Comparison of ENCODE assay signal across 11 cellular contexts in genomic region chr14:35368139-35368460, GRCh38. TPM values are rescaled to one million over a fixed set of nuclear protein-coding genes. Genes with fewer than 3 reads are reported as not detected.
A peak's percentile ranks its signal among the peaks of the same experiment; 100 is the strongest.
DNase-seq lines count a peak whose midpoint lies in the region; ATAC-seq and TF ChIP-seq lines count a peak whose summit lies in the region.
"Had no signal": no experiment of that assay in that cellular context is flagged by ENCODE, and none has a peak within 500 bp of the region (broad histone marks: within the 10 kb centered on the region; RNA-seq: fewer than 3 reads in every experiment).

No MANE protein-coding gene starts in this region.

- H3K4me3 ChIP-seq in SU-DHL-6 (ENCODE audit: insufficient read depth, low read length, poor library complexity, severe bottlenecking) (no peak overlapping the region), thyroid gland (replicated peaks in 1 of 3) (no peak overlapping the region)
- H3K4me3 ChIP-seq: thoracic aorta had no signal

- no peak overlapping the region for H3K4me2 ChIP-seq in SU-DHL-6 (ENCODE audit: low read depth, low read length, poor library complexity, severe bottlenecking)

- H3K36me3 Mint-ChIP-seq in activated naive CD4-positive, alpha-beta T cell treated with anti-CD3 and anti-CD28 coated beads, Interleukin-2, amount 10 ng/mL, durations not matched to agents 7 days and 5 days, result peaks cover 8% of the 10 kb centered on the region
- H3K36me3 Mint-ChIP-seq in memory B cell, result no peaks in the 10 kb centered on the region

- no peak overlapping the region for H3K9ac ChIP-seq in SU-DHL-6 (ENCODE audit: low read length)

- WGBS in thyroid gland, 2 donors, result 42 to 51% methylated on average over 2 of the region's 2 CpGs

- H3K4me1 ChIP-seq in thyroid gland, result peaks cover 54 to 75% of the 10 kb centered on the region in 2 donors

- no peak for ATAC-seq in memory B cell (ENCODE audit: low read depth)

- H3K79me2 ChIP-seq in SU-DHL-6 (ENCODE audit: insufficient read depth, low read length), result no peaks in the 10 kb centered on the region

- H3K27ac ChIP-seq in SU-DHL-6 (ENCODE audit: low read depth, low read length) (no peak overlapping the region), thyroid gland (peak overlapping the region; percentile 63 to 93 (median 85))

- H3K9me3 ChIP-seq in SU-DHL-6 (ENCODE audit: insufficient read depth, low read length) (no peaks in the 10 kb centered on the region; the same call in 1 of the 2 replicates), thyroid gland (no peaks in the 10 kb centered on the region)
- H3K9me3 ChIP-seq: thoracic aorta had no signal

- TF ChIP-seq POLR2A in thyroid gland (IDR thresholded peaks at IDR 0.05), result no peak

- no peaks in the 10 kb centered on the region for H3K27me3 ChIP-seq in SU-DHL-6 (ENCODE audit: low read length)
- H3K27me3 ChIP-seq in thyroid gland, result no peaks in the 10 kb centered on the region

- peaks cover 30% of the 10 kb centered on the region for H3K4me1 Mint-ChIP-seq in activated naive CD4-positive, alpha-beta T cell treated with anti-CD3 and anti-CD28 coated beads, Interleukin-2, amount 10 ng/mL, durations not matched to agents 7 days and 5 days
- H3K4me1 Mint-ChIP-seq in memory B cell, result peaks cover 14% of the 10 kb centered on the region

- H3K27ac Mint-ChIP-seq in activated naive CD4-positive, alpha-beta T cell treated with anti-CD3 and anti-CD28 coated beads, Interleukin-2, amount 10 ng/mL, durations not matched to agents 7 days and 5 days, result peak overlapping the region; percentile 49
- H3K27ac Mint-ChIP-seq in memory B cell, result peak overlapping the region; percentile 68

- CTCF ChIA-PET in activated naive CD4-positive, alpha-beta T cell treated with anti-CD3 and anti-CD28 coated beads, Interleukin-2, amount 10 ng/mL, durations not matched to agents 7 days and 5 days (lab: Charles Lee), result interaction anchor here (1.1 kb wide), 2 partner anchors 35 to 45 kb away, joined by 3 to 4 read pairs; no protein-coding TSS in a partner anchor

- H4K20me1 ChIP-seq in SU-DHL-6 (ENCODE audit: low read depth, low read length), result no peaks in the 10 kb centered on the region

- peak overlapping the region; percentile 55 for H2AFZ ChIP-seq in SU-DHL-6 (ENCODE audit: low read depth, low read length, severe bottlenecking)

- no peaks in the 10 kb centered on the region for H3F3A ChIP-seq in SU-DHL-6 (ENCODE audit: insufficient read depth)

- H3K27me3 Mint-ChIP-seq in activated naive CD4-positive, alpha-beta T cell treated with anti-CD3 and anti-CD28 coated beads, Interleukin-2, amount 10 ng/mL, durations not matched to agents 7 days and 5 days, result peaks cover 2% of the 10 kb centered on the region
- H3K27me3 Mint-ChIP-seq in memory B cell, result no peaks in the 10 kb centered on the region

- H3K9me3 Mint-ChIP-seq in activated naive CD4-positive, alpha-beta T cell treated with anti-CD3 and anti-CD28 coated beads, Interleukin-2, amount 10 ng/mL, durations not matched to agents 7 days and 5 days, result peaks cover 10% of the 10 kb centered on the region
- H3K9me3 Mint-ChIP-seq in memory B cell, result peaks cover 4% of the 10 kb centered on the region

- H3K36me3 ChIP-seq in SU-DHL-6 (ENCODE audit: low read length) (no peaks in the 10 kb centered on the region), thyroid gland (no peaks in the 10 kb centered on the region)
- H3K36me3 ChIP-seq: thoracic aorta had no signal

- TF ChIP-seq CTCF in SU-DHL-6 (IDR thresholded peaks at IDR 0.05; ENCODE audit: insufficient read depth, low read length, poor library complexity, severe bottlenecking) (no peak), thyroid gland (IDR thresholded peaks at IDR 0.05) (no peak)

- intact Hi-C loops in thyroid gland (cut with DNase I), result no loop called here

- H3K4me3 Mint-ChIP-seq in activated naive CD4-positive, alpha-beta T cell treated with anti-CD3 and anti-CD28 coated beads, Interleukin-2, amount 10 ng/mL, durations not matched to agents 7 days and 5 days, result no peak overlapping the region
- no peak overlapping the region for H3K4me3 Mint-ChIP-seq in memory B cell

- no peaks in the 10 kb centered on the region for H3K9me2 ChIP-seq in SU-DHL-6 (replicated peaks; ENCODE audit: insufficient read depth, low read length)

- DNase-seq in activated naive CD4-positive, alpha-beta T cell treated with anti-CD3 and anti-CD28 coated beads, Interleukin-2, amount 10 ng/mL, durations not matched to agents 7 days and 5 days, result no peak
- DNase-seq in activated naive CD4-positive, alpha-beta T cell treated with anti-CD3 and anti-CD28 coated beads, Interleukin-2, amount 50 U/mL, for 16 hours, result no peak
- DNase-seq in memory B cell (ENCODE audit: low spot score in 2 of 2), result no peak
- no peak for DNase-seq in thyroid gland
- no peak for DNase-seq in stimulated activated CD4-positive, alpha-beta T cell treated with anti-CD3 and anti-CD28 coated beads, Interleukin-4, amount 100 ng/mL, for 4 hours
- DNase-seq in cerebellar nuclear complex (lab: John Stamatoyannopoulos, UW), result no peak
- no peak for DNase-seq in SKM-1 treated with dmso at 0.1 percent for 144 hours (lab: John Stamatoyannopoulos, UW; ENCODE audit: unreplicated experiment)
- DNase-seq: NCI-H1417 treated with DMSO at 0.1 percent for 48 hours; stimulated activated CD4-positive, alpha-beta T cell treated with anti-CD3 and anti-CD28 coated beads, Interleukin-1b, Interleukin-23, amount 100 ng/mL, for 48 hours had no signal

RNA-seq across cellular contexts. Expression of gene NFKBIA, which starts 36.4 kb away (rescaled TPM):
- 100 to 1,000 TPM; 200 to 434 (median 356) TPM for total RNA-seq in thyroid gland
